Comparison of ENCODE assay signal across 9 cellular contexts in the genomic region with DNA sequence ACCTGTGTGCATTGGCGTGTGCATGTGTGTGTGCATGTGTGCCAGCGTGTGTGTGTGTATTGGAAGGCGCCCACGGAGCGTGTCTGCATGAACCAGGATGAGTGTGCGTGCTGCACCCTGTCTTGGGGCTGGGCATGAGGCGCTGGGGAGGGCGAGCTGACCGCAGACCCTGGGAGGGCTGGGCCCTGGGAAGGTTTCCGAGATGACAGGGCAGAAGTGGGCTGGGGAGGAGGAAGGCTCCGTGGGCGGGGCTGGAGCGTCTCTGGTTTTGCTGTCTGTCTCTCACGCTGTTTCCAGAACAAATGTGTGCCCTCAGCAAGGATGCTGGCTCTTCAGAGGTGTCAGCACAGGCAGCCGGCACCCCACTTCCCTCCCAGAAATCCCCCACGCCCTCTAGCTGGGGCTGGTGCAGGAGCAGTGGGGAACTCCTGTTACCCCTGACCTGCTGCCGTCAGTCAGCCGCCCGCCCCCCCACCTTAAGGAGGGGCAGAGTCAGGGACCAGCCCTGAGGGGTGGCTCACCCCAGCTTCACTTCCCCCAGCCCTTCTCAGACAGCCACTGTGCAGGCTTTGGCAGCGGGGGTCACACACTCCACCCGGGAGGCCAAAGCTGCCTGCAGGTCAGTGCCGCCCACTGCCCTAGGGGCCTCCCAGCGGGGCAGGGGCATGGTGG. TPM values are rescaled to one million over a fixed set of nuclear protein-coding genes. Genes with fewer than 3 reads are reported as not detected.
DNase-seq lines count a peak whose midpoint lies in the region; ATAC-seq, FAIRE-seq and TF ChIP-seq lines count a peak whose summit lies in the region.
"Had no signal": no experiment of that assay in that cellular context is flagged by ENCODE, and none has a peak within 500 bp of the region (broad histone marks: within the 10 kb centered on the region; RNA-seq: fewer than 3 reads in every experiment).

A gene with protein sequence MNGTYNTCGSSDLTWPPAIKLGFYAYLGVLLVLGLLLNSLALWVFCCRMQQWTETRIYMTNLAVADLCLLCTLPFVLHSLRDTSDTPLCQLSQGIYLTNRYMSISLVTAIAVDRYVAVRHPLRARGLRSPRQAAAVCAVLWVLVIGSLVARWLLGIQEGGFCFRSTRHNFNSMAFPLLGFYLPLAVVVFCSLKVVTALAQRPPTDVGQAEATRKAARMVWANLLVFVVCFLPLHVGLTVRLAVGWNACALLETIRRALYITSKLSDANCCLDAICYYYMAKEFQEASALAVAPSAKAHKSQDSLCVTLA (plus strand): TSS at position 531 of the 672 bp plus-strand sequence. CDS start 4,473 bp downstream, outside the sequence.

- H3K4me2 ChIP-seq in A549 = no peak within 1 kb of the TSS

- no peaks in the 10 kb centered on the region for H3K36me3 ChIP-seq in H7 (replicated peaks; ENCODE audit: control insufficient read depth, insufficient read depth, low read length)
- H3K36me3 ChIP-seq in thymus (ENCODE audit: control insufficient read depth, insufficient read depth) = no peaks in the 10 kb centered on the region
- H3K36me3 ChIP-seq: cardiac muscle cell had no signal

- TF ChIP-seq POLR2A in A549 (IDR thresholded peaks at IDR 0.05; ENCODE audit: low read length) = no peak

- peaks cover 9% of the 10 kb centered on the region for H3K36me3 Mint-ChIP-seq in central memory CD8-positive, alpha-beta T cell (ENCODE audit: insufficient read depth)
- no peaks in the 10 kb centered on the region for H3K36me3 Mint-ChIP-seq in nephron progenitor cell (ENCODE audit: low read depth)

- H3K4me1 ChIP-seq in A549 = no peaks in the 10 kb centered on the region
- no peaks in the 10 kb centered on the region for H3K4me1 ChIP-seq in thymus (ENCODE audit: control insufficient read depth, insufficient read depth, low read length)

- no peaks in the 10 kb centered on the region for H3K9me3 Mint-ChIP-seq in central memory CD8-positive, alpha-beta T cell
- H3K9me3 Mint-ChIP-seq in nephron progenitor cell = no peaks in the 10 kb centered on the region

- no peaks in the 10 kb centered on the region for H3K9me3 ChIP-seq in A549
- H3K9me3 ChIP-seq in thymus (ENCODE audit: control insufficient read depth) = no peaks in the 10 kb centered on the region

- 64% methylated on average over 17 of the region's 23 CpGs for WGBS in A549 (ENCODE audit: missing lambda C conversion rate)
- WGBS in thymus = 23% methylated on average over 23 of the region's 23 CpGs

- peak within 1 kb of the TSS; percentile 94 for H3K27ac Mint-ChIP-seq in central memory CD8-positive, alpha-beta T cell (ENCODE audit: low read depth)
- peak within 1 kb of the TSS; percentile 51 for H3K27ac Mint-ChIP-seq in nephron progenitor cell

- H3K4me3 ChIP-seq in A549 = no peak within 1 kb of the TSS
- H3K4me3 ChIP-seq in H7 (ENCODE audit: insufficient read depth, low read depth, low read length) = no peak within 1 kb of the TSS
- H3K4me3 ChIP-seq in thymus (ENCODE audit: low read length) = no peak within 1 kb of the TSS
- H3K4me3 ChIP-seq: cardiac muscle cell had no signal

- CTCF ChIA-PET in A549 (lab: Yijun Ruan, JAX) = no interaction called here

- TF ChIP-seq CTCF in A549 (IDR thresholded peaks at IDR 0.05) (no peak), nephron progenitor cell (IDR thresholded peaks at IDR 0.05) (no peak)

- no peak for TF ChIP-seq EP300 in A549 (IDR thresholded peaks at IDR 0.05)

- POLR2A ChIA-PET in A549 (lab: Yijun Ruan, JAX) = no interaction called here

- H3K4me3 Mint-ChIP-seq in central memory CD8-positive, alpha-beta T cell = peak within 1 kb of the TSS; percentile 73
- no peak within 1 kb of the TSS for H3K4me3 Mint-ChIP-seq in nephron progenitor cell

- peak; percentile 31 to 64 for ATAC-seq in A549
- peak; percentile 77 for ATAC-seq in central memory CD8-positive, alpha-beta T cell (replicated peaks; ENCODE audit: extremely low read depth, poor library complexity, severe bottlenecking)
- ATAC-seq in HG03025 (IDR thresholded peaks at IDR 0.05; ENCODE audit: low FRiP score, unreplicated experiment) = no peak

- FAIRE-seq in A549 (lab: Jason Lieb, UNC) = no peak

- TF ChIP-seq RAD21 in A549 (conservative IDR thresholded peaks at IDR 0.05 in 1 of 2, IDR thresholded peaks at IDR 0.05 in 1 of 2) = no peak

- H3K27me3 Mint-ChIP-seq in central memory CD8-positive, alpha-beta T cell = no peaks in the 10 kb centered on the region
- peaks cover 10% of the 10 kb centered on the region for H3K27me3 Mint-ChIP-seq in nephron progenitor cell (ENCODE audit: low read depth, poor library complexity)

- peaks cover 52% of the 10 kb centered on the region for H3K4me1 Mint-ChIP-seq in central memory CD8-positive, alpha-beta T cell
- peaks cover 36% of the 10 kb centered on the region for H3K4me1 Mint-ChIP-seq in nephron progenitor cell

- H3K27ac ChIP-seq in A549 (no peak within 1 kb of the TSS), thymus (ENCODE audit: low read depth) (no peak within 1 kb of the TSS)
- H3K27ac ChIP-seq: cardiac muscle cell had no signal

- no peaks in the 10 kb centered on the region for H3K27me3 ChIP-seq in H7 (ENCODE audit: control insufficient read depth, insufficient read depth, low read length)
- no peaks in the 10 kb centered on the region for H3K27me3 ChIP-seq in thymus (ENCODE audit: control insufficient read depth, insufficient read depth)
- H3K27me3 ChIP-seq: cardiac muscle cell had no signal

- DNase-seq in A549 (ENCODE audit: low read depth in 1 of 2, low spot score in 1 of 2) (peak in 1 of 2 experiments; percentile 26), H7 (peak; percentile 74), nephron progenitor cell (no peak), NCI-H1105 (lab: John Stamatoyannopoulos, UW) (no peak)
- peak; percentile 33 for DNase-seq in activated CD4-positive, CD25-positive, alpha-beta regulatory T cell treated with anti-CD3 and anti-CD28 coated beads, Interleukin-2, amount 50 U/mL, for 16 hours (ENCODE audit: low read depth, low spot score)
- peak; percentile 63 to 89 for DNase-seq in central memory CD8-positive, alpha-beta T cell (ENCODE audit: low spot score in 2 of 2)

TF ChIP-seq in A549, 52 proteins besides CTCF, POLR2A, EP300 and RAD21 (continues in another document):
- TF ChIP-seq HOXA7 (CRISPR knock-in tag; IDR thresholded peaks at IDR 0.05) (no peak), MAFK (IDR thresholded peaks at IDR 0.05; ENCODE audit: partially characterized antibody) (no peak), ZC3H11A (IDR thresholded peaks at IDR 0.05) (no peak), POLR2AphosphoS2 (conservative IDR thresholded peaks at IDR 0.05; ENCODE audit: low read length) (no peak), EHF (CRISPR knock-in tag; IDR thresholded peaks at IDR 0.05) (no peak), CHD4 (IDR thresholded peaks at IDR 0.05; ENCODE audit: borderline replicate concordance) (no peak), RARB (CRISPR knock-in tag; IDR thresholded peaks at IDR 0.05) (no peak), NFE2L2 (conservative IDR thresholded peaks at IDR 0.05; ENCODE audit: low read length) (no peak)
- TF ChIP-seq, protein P1, sequence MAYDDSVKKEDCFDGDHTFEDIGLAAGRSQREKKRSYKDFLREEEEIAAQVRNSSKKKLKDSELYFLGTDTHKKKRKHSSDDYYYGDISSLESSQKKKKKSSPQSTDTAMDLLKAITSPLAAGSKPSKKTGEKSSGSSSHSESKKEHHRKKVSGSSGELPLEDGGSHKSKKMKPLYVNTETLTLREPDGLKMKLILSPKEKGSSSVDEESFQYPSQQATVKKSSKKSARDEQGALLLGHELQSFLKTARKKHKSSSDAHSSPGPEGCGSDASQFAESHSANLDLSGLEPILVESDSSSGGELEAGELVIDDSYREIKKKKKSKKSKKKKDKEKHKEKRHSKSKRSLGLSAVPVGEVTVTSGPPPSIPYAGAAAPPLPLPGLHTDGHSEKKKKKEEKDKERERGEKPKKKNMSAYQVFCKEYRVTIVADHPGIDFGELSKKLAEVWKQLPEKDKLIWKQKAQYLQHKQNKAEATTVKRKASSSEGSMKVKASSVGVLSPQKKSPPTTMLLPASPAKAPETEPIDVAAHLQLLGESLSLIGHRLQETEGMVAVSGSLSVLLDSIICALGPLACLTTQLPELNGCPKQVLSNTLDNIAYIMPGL (CRISPR knock-in tag; IDR thresholded peaks at IDR 0.05; ENCODE audit: borderline replicate concordance) = no peak
- TF ChIP-seq, protein P2, sequence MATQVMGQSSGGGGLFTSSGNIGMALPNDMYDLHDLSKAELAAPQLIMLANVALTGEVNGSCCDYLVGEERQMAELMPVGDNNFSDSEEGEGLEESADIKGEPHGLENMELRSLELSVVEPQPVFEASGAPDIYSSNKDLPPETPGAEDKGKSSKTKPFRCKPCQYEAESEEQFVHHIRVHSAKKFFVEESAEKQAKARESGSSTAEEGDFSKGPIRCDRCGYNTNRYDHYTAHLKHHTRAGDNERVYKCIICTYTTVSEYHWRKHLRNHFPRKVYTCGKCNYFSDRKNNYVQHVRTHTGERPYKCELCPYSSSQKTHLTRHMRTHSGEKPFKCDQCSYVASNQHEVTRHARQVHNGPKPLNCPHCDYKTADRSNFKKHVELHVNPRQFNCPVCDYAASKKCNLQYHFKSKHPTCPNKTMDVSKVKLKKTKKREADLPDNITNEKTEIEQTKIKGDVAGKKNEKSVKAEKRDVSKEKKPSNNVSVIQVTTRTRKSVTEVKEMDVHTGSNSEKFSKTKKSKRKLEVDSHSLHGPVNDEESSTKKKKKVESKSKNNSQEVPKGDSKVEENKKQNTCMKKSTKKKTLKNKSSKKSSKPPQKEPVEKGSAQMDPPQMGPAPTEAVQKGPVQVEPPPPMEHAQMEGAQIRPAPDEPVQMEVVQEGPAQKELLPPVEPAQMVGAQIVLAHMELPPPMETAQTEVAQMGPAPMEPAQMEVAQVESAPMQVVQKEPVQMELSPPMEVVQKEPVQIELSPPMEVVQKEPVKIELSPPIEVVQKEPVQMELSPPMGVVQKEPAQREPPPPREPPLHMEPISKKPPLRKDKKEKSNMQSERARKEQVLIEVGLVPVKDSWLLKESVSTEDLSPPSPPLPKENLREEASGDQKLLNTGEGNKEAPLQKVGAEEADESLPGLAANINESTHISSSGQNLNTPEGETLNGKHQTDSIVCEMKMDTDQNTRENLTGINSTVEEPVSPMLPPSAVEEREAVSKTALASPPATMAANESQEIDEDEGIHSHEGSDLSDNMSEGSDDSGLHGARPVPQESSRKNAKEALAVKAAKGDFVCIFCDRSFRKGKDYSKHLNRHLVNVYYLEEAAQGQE (IDR thresholded peaks at IDR 0.05) = no peak

RNA-seq across cellular contexts. Expression of the gene that starts here (rescaled TPM):
- polyA plus RNA-seq in A549 (2011; rRNA removed) (0.65 and 1.3 TPM in 2 replicates), A549 (2017; fragmentation: RNase III; extraction: RNeasy Plus Mini Kit Qiagen cat#74134 plus additional on column Dnase treatment) (0.79 to 1.0 TPM (median 0.90 TPM) in 3 replicates), thymus (21.8 TPM)
- 1.2 and 1.6 TPM in 2 replicates for polyA plus RNA-seq in A549 (2012; cell fraction: cytosol; rRNA removed)
- 9.5 and 11.4 TPM in 2 replicates for polyA plus RNA-seq in A549 (2012; cell fraction: nucleus; rRNA removed)
- 0.70 and 1.1 TPM in 2 replicates for polyA minus RNA-seq in A549 (2011; rRNA and poly(A)+ RNA removed)
- 0.07 TPM in 1 of 2 replicates, not detected in the other for total RNA-seq in H7 (2014; rRNA removed; shearing (Covaris generic))

Comparison
In these comparisons a context has a peak if more than half of its experiments do, and no peak if none do; other contexts are left out.
1. Peak in DNase-seq in H7; RNA of the gene not detected or under 1 TPM.
2. DNase-seq: peak in activated CD4-positive, CD25-positive, alpha-beta regulatory T cell treated with anti-CD3 and anti-CD28 coated beads, Interleukin-2, amount 50 U/mL, for 16 hours (single experiment) and central memory CD8-positive, alpha-beta T cell (2 of 2); none in nephron progenitor cell (single experiment) and NCI-H1105 (single experiment).